In genomic region chr2:47777268-47777972, GRCh38 we compare ENCODE assay signal across 21 cellular contexts.
"Had no signal": no experiment of that assay in that cellular context is flagged by ENCODE, and none has a peak within 500 bp of the region (broad histone marks: within the 10 kb centered on the region; RNA-seq: fewer than 3 reads in every experiment).

No MANE protein-coding gene starts in this region.

- H3K9me3 ChIP-seq: esophagus muscularis mucosa, heart right ventricle, stomach, upper lobe of left lung had no signal

- H3K36me3 Mint-ChIP-seq: stimulated activated effector memory CD8-positive, alpha-beta T cell treated with anti-CD3 and anti-CD28 coated beads, Interleukin-12 subunit alpha, Interleukin-12 subunit beta, amount 100 ng/mL, for 72 hours had no signal

- H3K27ac ChIP-seq: esophagus muscularis mucosa, heart right ventricle, stomach, upper lobe of left lung had no signal

- H3K4me3 ChIP-seq: esophagus muscularis mucosa, heart right ventricle, lung, stomach, upper lobe of left lung had no signal

- H3K27me3 Mint-ChIP-seq: activated CD8-positive, alpha-beta T cell treated with anti-CD3 and anti-CD28 coated beads for 36 hours had no signal

- H3K27ac Mint-ChIP-seq: activated CD8-positive, alpha-beta T cell treated with anti-CD3 and anti-CD28 coated beads for 36 hours; activated T-helper 2 cell treated with anti-CD3 and anti-CD28 coated beads, Interferon-gamma antibody, Interleukin-2, Interleukin-4, amounts not matched to agents 10 μg/mL and 5 μg/mL and 100 μg/mL, durations not matched to agents 14 hours and 24 hours and 36 hours; stimulated activated effector memory CD8-positive, alpha-beta T cell treated with anti-CD3 and anti-CD28 coated beads, Interleukin-12 subunit alpha, Interleukin-12 subunit beta, amount 100 ng/mL, for 72 hours had no signal

- H3K4me1 Mint-ChIP-seq: stimulated activated effector memory CD8-positive, alpha-beta T cell treated with anti-CD3 and anti-CD28 coated beads, Interleukin-12 subunit alpha, Interleukin-12 subunit beta, amount 100 ng/mL, for 72 hours had no signal

- H3K9me3 Mint-ChIP-seq: activated CD8-positive, alpha-beta T cell treated with anti-CD3 and anti-CD28 coated beads for 36 hours; activated T-helper 2 cell treated with anti-CD3 and anti-CD28 coated beads, Interferon-gamma antibody, Interleukin-2, Interleukin-4, amounts not matched to agents 10 μg/mL and 5 μg/mL and 100 μg/mL, durations not matched to agents 14 hours and 24 hours and 36 hours; stimulated activated effector memory CD8-positive, alpha-beta T cell treated with anti-CD3 and anti-CD28 coated beads, Interleukin-12 subunit alpha, Interleukin-12 subunit beta, amount 100 ng/mL, for 72 hours had no signal

- ATAC-seq: activated CD8-positive, alpha-beta T cell treated with anti-CD3 and anti-CD28 coated beads for 36 hours; heart right ventricle; left colon; sciatic nerve; stimulated activated effector memory CD8-positive, alpha-beta T cell treated with anti-CD3 and anti-CD28 coated beads, Interleukin-12 subunit alpha, Interleukin-12 subunit beta, amount 100 ng/mL, for 72 hours had no signal

- H3K27me3 ChIP-seq: esophagus muscularis mucosa, heart right ventricle, stomach, upper lobe of left lung had no signal

- H3K4me3 Mint-ChIP-seq: activated CD8-positive, alpha-beta T cell treated with anti-CD3 and anti-CD28 coated beads for 36 hours; stimulated activated effector memory CD8-positive, alpha-beta T cell treated with anti-CD3 and anti-CD28 coated beads, Interleukin-12 subunit alpha, Interleukin-12 subunit beta, amount 100 ng/mL, for 72 hours had no signal

- DNase-seq: activated CD4-positive, alpha-beta T cell treated with anti-CD3 and anti-CD28 coated beads for 48 hours; activated CD4-positive, CD25-positive, alpha-beta regulatory T cell; activated CD8-positive, alpha-beta T cell treated with anti-CD3 and anti-CD28 coated beads for 36 hours; activated naive CD4-positive, alpha-beta T cell treated with anti-CD3 and anti-CD28 coated beads, Interleukin-2, amount 50 U/mL, for 16 hours; activated T-cell treated with anti-CD3 and anti-CD28 coated beads, Interleukin-2, amount 50 U/mL, for 1 hour; cerebellar nuclear complex; cortex of kidney; heart right ventricle; left colon; stimulated activated CD4-positive, alpha-beta T cell treated with anti-CD3 and anti-CD28 coated beads, Interleukin-4, amount 100 ng/mL, for 24 hours; stomach; T-helper 1 cell; T-helper 9 cell; upper lobe of left lung had no signal

- H3K36me3 ChIP-seq: esophagus muscularis mucosa, heart right ventricle, stomach, upper lobe of left lung had no signal

- FAIRE-seq: astrocyte, bronchial epithelial cell had no signal
